1 cellular context compared by ENCODE assay signal in genomic region chr5:143345671-143346440, GRCh38.
TF ChIP-seq lines count a peak whose summit lies in the region.

No MANE protein-coding gene starts in this region.

TF ChIP-seq in GM12878, 131 proteins besides CTCF, POLR2A, EP300 and RAD21:
- no peak for TF ChIP-seq EZH2 (IDR thresholded peaks at IDR 0.05; ENCODE audit: borderline replicate concordance, control insufficient read depth, low read depth, low read length)
- TF ChIP-seq MEF2B (IDR thresholded peaks at IDR 0.05; ENCODE audit: partially characterized antibody, poor library complexity, severe bottlenecking) = peak; percentile 81
- peak; percentile 70 for TF ChIP-seq RUNX3 (IDR thresholded peaks at IDR 0.05; ENCODE audit: low read length)
- no peak for TF ChIP-seq SUZ12 (IDR thresholded peaks at IDR 0.05; ENCODE audit: unreplicated experiment)
- TF ChIP-seq ZBTB11 (CRISPR knock-in tag; IDR thresholded peaks at IDR 0.05) = no peak
- TF ChIP-seq ZBTB40 (IDR thresholded peaks at IDR 0.05; ENCODE audit: borderline replicate concordance) = no peak
- TF ChIP-seq BCLAF1 (IDR thresholded peaks at IDR 0.05) = 0 out of 2 replicates have a peak, but pooled peaks have one; percentile 19
- no peak for TF ChIP-seq BRCA1 (IDR thresholded peaks at IDR 0.05; ENCODE audit: low read depth, low read length)
- TF ChIP-seq HDGF (IDR thresholded peaks at IDR 0.05) = no peak
- TF ChIP-seq FOXK2 (IDR thresholded peaks at IDR 0.05) = no peak
- 0 out of 2 replicates have a peak, but pooled peaks have one; percentile 61 for TF ChIP-seq MEF2A (IDR thresholded peaks at IDR 0.05; ENCODE audit: insufficient read depth, low read depth, low read length)
- peak in 1 of 2 experiments; percentile 36; a peak in 1 of 4 replicates for TF ChIP-seq IKZF2 (IDR thresholded peaks at IDR 0.05)
- no peak for TF ChIP-seq TARDBP (IDR thresholded peaks at IDR 0.05; ENCODE audit: borderline replicate concordance)
- no peak for TF ChIP-seq NRF1 (conservative IDR thresholded peaks at IDR 0.05; ENCODE audit: low read depth, low read length)
- no peak for TF ChIP-seq IRF4 (IDR thresholded peaks at IDR 0.05; ENCODE audit: low read depth, low read length)
- TF ChIP-seq MTA2 (IDR thresholded peaks at IDR 0.05; ENCODE audit: low read depth) = peak; percentile 48; the same call in 1 of the 2 replicates
- TF ChIP-seq YY1 (IDR thresholded peaks at IDR 0.05; ENCODE audit: low read depth, low read length) = no peak
- no peak for TF ChIP-seq STAT1 (conservative IDR thresholded peaks at IDR 0.05)
- no peak for TF ChIP-seq SREBF1 (IDR thresholded peaks at IDR 0.05; ENCODE audit: low read length)
- no peak for TF ChIP-seq RELB (IDR thresholded peaks at IDR 0.05; ENCODE audit: low read depth)
- TF ChIP-seq ZNF207 (IDR thresholded peaks at IDR 0.05; ENCODE audit: borderline replicate concordance) = no peak
- no peak for TF ChIP-seq RFX5 (IDR thresholded peaks at IDR 0.05; ENCODE audit: low read depth, low read length)
TF ChIP-seq in GM12878: peak in this region for 6.
